8 cellular contexts compared by ENCODE assay signal in the genomic region with DNA sequence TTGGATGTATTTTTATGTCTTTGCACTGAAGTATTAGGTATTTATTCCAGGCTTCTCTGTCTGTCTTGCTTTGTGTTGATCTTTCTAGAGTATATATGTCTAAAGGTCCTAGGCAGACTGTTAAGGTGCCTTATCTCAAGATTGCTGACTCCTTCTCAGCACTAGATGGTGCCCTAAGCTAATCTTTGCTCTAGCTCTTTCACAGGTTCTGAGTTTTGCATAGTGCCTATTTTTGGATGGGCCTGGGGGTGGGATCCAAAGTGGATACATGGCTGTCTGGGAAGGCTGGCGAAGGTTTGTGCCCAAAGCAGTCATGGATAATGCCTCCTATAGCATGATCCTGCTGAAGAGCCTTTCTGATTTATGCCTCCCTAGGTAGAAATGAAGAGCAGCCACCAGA.
DNase-seq lines count a peak whose midpoint lies in the region; ATAC-seq, FAIRE-seq and TF ChIP-seq lines count a peak whose summit lies in the region.

No MANE protein-coding gene starts in this region.

- H3K27ac ChIP-seq in kidney (ENCODE audit: low read depth in 2 of 2, low read length in 2 of 2): no peak overlapping the region

- H3K27ac Mint-ChIP-seq in T-cell: no peak overlapping the region

- no peak overlapping the region for H3K9ac ChIP-seq in kidney (ENCODE audit: low read length in 2 of 2)

- intact Hi-C loops in kidney (cut with DNase I): no loop called here

- ATAC-seq in T-cell (replicated peaks in 1 of 4) (no peak), HG02970 (IDR thresholded peaks at IDR 0.05; ENCODE audit: low FRiP score, unreplicated experiment) (no peak)
- no peak for ATAC-seq in activated CD4-positive, CD25-positive, alpha-beta regulatory T cell treated with anti-CD3 and anti-CD28 coated beads, Interleukin-2, amount 50 U/mL, for 24 hours

- H3K36me3 ChIP-seq in kidney (ENCODE audit: control insufficient read depth in 1 of 2, insufficient read depth in 2 of 2, low read length in 2 of 2): no peaks in the 10 kb centered on the region

- no peak overlapping the region for H3K4me3 Mint-ChIP-seq in T-cell

- H3K27me3 Mint-ChIP-seq in T-cell: no peaks in the 10 kb centered on the region

- peak; percentile 38 for TF ChIP-seq CTCF in kidney (IDR thresholded peaks at IDR 0.05; ENCODE audit: borderline replicate concordance, extremely low read depth, insufficient read depth)

- peaks cover 26 to 49% (median 29%) of the 10 kb centered on the region in 3 donors for H3K9me3 Mint-ChIP-seq in T-cell

- FAIRE-seq in kidney (lab: Jason Lieb, UNC): no peak

- no peaks in the 10 kb centered on the region for H3K4me1 Mint-ChIP-seq in T-cell

- H3K9me3 ChIP-seq in kidney (ENCODE audit: control insufficient read depth in 1 of 2, low read length in 2 of 2): no peaks in the 10 kb centered on the region

- H3K4me3 ChIP-seq in kidney (ENCODE audit: low read length in 2 of 2): no peak overlapping the region

- POLR2A ChIA-PET in HEK293T (lab: Yijun Ruan, JAX) (no interaction called here), T-cell (lab: Charles Lee) (no interaction called here)

- DNase-seq in ELF-1 (ENCODE audit: low read depth, low spot score) (peak; percentile 55), HEK293T (ENCODE audit: extremely low spot score) (peak; percentile 24), RPMI8226 (peak; percentile 3), kidney (no peak), T-cell (no peak), NCI-H1048 (lab: John Stamatoyannopoulos, UW) (no peak)

- H3K4me1 ChIP-seq in kidney (ENCODE audit: control insufficient read depth in 1 of 2, insufficient read depth in 1 of 2, low read depth in 1 of 2, low read length in 2 of 2): no peaks in the 10 kb centered on the region

- CTCF ChIA-PET in HEK293T (lab: Yijun Ruan, JAX): interaction anchor here (0.8 kb wide), 1 partner anchor 28 kb away, joined by 3 read pairs; no protein-coding TSS in a partner anchor
- CTCF ChIA-PET in T-cell (lab: Charles Lee): interaction anchor here in 1 of 2 donors (0.6 kb wide), 1 partner anchor 579 kb away, joined by 3 read pairs; no protein-coding TSS in a partner anchor

- no peaks in the 10 kb centered on the region for H3K36me3 Mint-ChIP-seq in T-cell

TF ChIP-seq in HEK293T, 16 proteins besides CTCF, POLR2A, EP300 and RAD21:
- TF ChIP-seq FOXK2 (IDR thresholded peaks at IDR 0.05): no peak
- no peak for TF ChIP-seq NFRKB (IDR thresholded peaks at IDR 0.05)
- TF ChIP-seq SUZ12 (IDR thresholded peaks at IDR 0.05): no peak
- no peak for TF ChIP-seq CTBP1 (IDR thresholded peaks at IDR 0.05; ENCODE audit: borderline replicate concordance)
- no peak for TF ChIP-seq TARDBP (IDR thresholded peaks at IDR 0.05)
- TF ChIP-seq ELF4 (IDR thresholded peaks at IDR 0.05): no peak
- TF ChIP-seq ARNT (IDR thresholded peaks at IDR 0.05): no peak
- no peak for TF ChIP-seq FOXM1 (IDR thresholded peaks at IDR 0.05; ENCODE audit: borderline replicate concordance)
- TF ChIP-seq HDGF (IDR thresholded peaks at IDR 0.05; ENCODE audit: borderline replicate concordance): no peak
- TF ChIP-seq LEF1 (IDR thresholded peaks at IDR 0.05; ENCODE audit: borderline replicate concordance): no peak
- TF ChIP-seq, protein P1, sequence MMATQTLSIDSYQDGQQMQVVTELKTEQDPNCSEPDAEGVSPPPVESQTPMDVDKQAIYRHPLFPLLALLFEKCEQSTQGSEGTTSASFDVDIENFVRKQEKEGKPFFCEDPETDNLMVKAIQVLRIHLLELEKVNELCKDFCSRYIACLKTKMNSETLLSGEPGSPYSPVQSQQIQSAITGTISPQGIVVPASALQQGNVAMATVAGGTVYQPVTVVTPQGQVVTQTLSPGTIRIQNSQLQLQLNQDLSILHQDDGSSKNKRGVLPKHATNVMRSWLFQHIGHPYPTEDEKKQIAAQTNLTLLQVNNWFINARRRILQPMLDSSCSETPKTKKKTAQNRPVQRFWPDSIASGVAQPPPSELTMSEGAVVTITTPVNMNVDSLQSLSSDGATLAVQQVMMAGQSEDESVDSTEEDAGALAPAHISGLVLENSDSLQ (IDR thresholded peaks at IDR 0.05): no peak

Comparison
In these comparisons a context has a peak if more than half of its experiments do, and no peak if none do; other contexts are left out.
1. DNase-seq: peak in ELF-1 (single experiment), HEK293T (single experiment) and RPMI8226 (single experiment); none in kidney (single experiment), T-cell (0 of 34) and NCI-H1048 (single experiment).